ENCODE assay signal across 25 cellular contexts in genomic region chr3:163773136-163773535, GRCh38.
DNase-seq lines count a peak whose midpoint lies in the region; ATAC-seq, FAIRE-seq and TF ChIP-seq lines count a peak whose summit lies in the region.
"Had no signal": no experiment of that assay in that cellular context is flagged by ENCODE, and none has a peak within 500 bp of the region (broad histone marks: within the 10 kb centered on the region; RNA-seq: fewer than 3 reads in every experiment).

No MANE protein-coding gene starts in this region.

- no peak for TF ChIP-seq CTCF in PC-3 (conservative IDR thresholded peaks at IDR 0.05; ENCODE audit: low read depth, low read length)
- TF ChIP-seq CTCF in bronchial epithelial cell (IDR thresholded peaks at IDR 0.05; ENCODE audit: insufficient read depth, low read length, severe bottlenecking): no peak

- H3K79me2 ChIP-seq in PC-3 (ENCODE audit: low read length): no peaks in the 10 kb centered on the region

- no peak overlapping the region for H3K4me3 ChIP-seq in PC-3 (ENCODE audit: low read length)
- H3K4me3 ChIP-seq in bronchial epithelial cell (ENCODE audit: low read depth, low read length): no peak overlapping the region
- H3K4me3 ChIP-seq: BLaER1 treated with 17β-estradiol and CSF1 and Interleukin-3, amounts not matched to agents 10 nM and 100 nM; MG63; SJCRH30 had no signal

- H3K9me2 ChIP-seq in PC-3 (replicated peaks; ENCODE audit: low read length): no peaks in the 10 kb centered on the region

- no peak for FAIRE-seq in bronchial epithelial cell (lab: Jason Lieb, UNC)

- H3K9ac ChIP-seq in PC-3 (ENCODE audit: low read length): no peak overlapping the region
- H3K9ac ChIP-seq: BLaER1 treated with 17β-estradiol and CSF1 and Interleukin-3, amounts not matched to agents 10 nM and 100 nM had no signal

- POLR2A ChIA-PET in PC-3 (lab: Charles Lee; ENCODE audit: unreplicated experiment): no interaction called here

- ATAC-seq in PC-3 (peak; percentile 96), GM19467 (IDR thresholded peaks at IDR 0.05; ENCODE audit: unreplicated experiment) (no peak), HG02981 (IDR thresholded peaks at IDR 0.05; ENCODE audit: unreplicated experiment) (no peak)

- DNase-seq in SIG-M5 treated with dmso at 0.1 percent for 504 hours (lab: John Stamatoyannopoulos, UW; ENCODE audit: unreplicated experiment): peak; percentile 11
- no peak for DNase-seq in SIG-M5 (lab: John Stamatoyannopoulos, UW)
- peak; percentile 86 for DNase-seq in PC-3
- DNase-seq in bronchial epithelial cell (ENCODE audit: low read depth): peak; percentile 51
- DNase-seq in ureter (ENCODE audit: low spot score): no peak
- no peak for DNase-seq in SHP77 (lab: John Stamatoyannopoulos, UW)
- DNase-seq: Caco-2; CD4-positive, alpha-beta memory T cell; DMS153; GDM1; H7; HFFc6; Karpas-422; MG63; NCI-H1417; NCI-H1694 treated with DMSO at 0.1 percent for 48 hours; NCI-H2081 treated with DMSO at 0.1 percent for 48 hours; NCI-H446; NCI-H526; RPMI8226; SJCRH30 had no signal

- CTCF ChIA-PET in PC-3 (lab: Charles Lee): no interaction called here

- no peaks in the 10 kb centered on the region for H3K9me3 ChIP-seq in PC-3 (ENCODE audit: low read length)
- H3K9me3 ChIP-seq: Caco-2, MG63, SJCRH30 had no signal

- peaks cover 4% of the 10 kb centered on the region for H3F3A ChIP-seq in PC-3 (ENCODE audit: low read length, unreplicated experiment)

- H2AFZ ChIP-seq in PC-3 (ENCODE audit: low read length): peak overlapping the region; percentile 54; the same call in 1 of the 2 replicates

- BruUV-seq in PC-3 (replicated peaks; lab: Mats Ljungman, UMichigan): no TSS peak

- no peaks in the 10 kb centered on the region for H3K27me3 ChIP-seq in PC-3 (ENCODE audit: low read length)
- H3K27me3 ChIP-seq in bronchial epithelial cell (ENCODE audit: control insufficient read depth, insufficient read depth, low read length): no peaks in the 10 kb centered on the region
- H3K27me3 ChIP-seq: BLaER1 treated with 17β-estradiol and CSF1 and Interleukin-3, amounts not matched to agents 10 nM and 100 nM; MG63; SJCRH30 had no signal

- H3K36me3 ChIP-seq in PC-3 (ENCODE audit: low read depth, low read length) (no peaks in the 10 kb centered on the region), bronchial epithelial cell (ENCODE audit: control insufficient read depth, insufficient read depth, low read length) (no peaks in the 10 kb centered on the region)
- H3K36me3 ChIP-seq: BLaER1 treated with 17β-estradiol and CSF1 and Interleukin-3, amounts not matched to agents 10 nM and 100 nM; MG63; SJCRH30 had no signal

- peak overlapping the region; percentile 36 for H3K4me2 ChIP-seq in PC-3 (ENCODE audit: low read length)
- H3K4me2 ChIP-seq: BLaER1 treated with 17β-estradiol and CSF1 and Interleukin-3, amounts not matched to agents 10 nM and 100 nM had no signal

- no peaks in the 10 kb centered on the region for H4K20me1 ChIP-seq in PC-3 (ENCODE audit: low read length)
- H4K20me1 ChIP-seq: BLaER1 treated with 17β-estradiol and CSF1 and Interleukin-3, amounts not matched to agents 10 nM and 100 nM had no signal

- H3K4me1 ChIP-seq in PC-3 (ENCODE audit: insufficient read depth, low read length): peaks cover 29% of the 10 kb centered on the region
- H3K4me1 ChIP-seq: BLaER1 treated with 17β-estradiol and CSF1 and Interleukin-3, amounts not matched to agents 10 nM and 100 nM; Caco-2; SJCRH30 had no signal

- intact Hi-C loops in PC-3 (cut with micrococcal nuclease): loop anchor here (10.0 kb wide), 1 partner anchor 178 kb away; no protein-coding TSS in a partner anchor

- H3K27ac ChIP-seq in PC-3 (ENCODE audit: low read length): peak overlapping the region; percentile 60
- H3K27ac ChIP-seq: 22Rv1; BLaER1 treated with 17β-estradiol and CSF1 and Interleukin-3, amounts not matched to agents 10 nM and 100 nM; SJCRH30 had no signal

Comparison
In these comparisons a context has a peak if more than half of its experiments do, and no peak if none do; other contexts are left out.
1. DNase-seq: peak in SIG-M5 treated with dmso at 0.1 percent for 504 hours (single experiment), PC-3 (single experiment) and bronchial epithelial cell (single experiment); none in SIG-M5 (single experiment), ureter (single experiment) and SHP77 (0 of 2).